25 cellular contexts compared by ENCODE assay signal in genomic region chr7:114835303-114835702, GRCh38.
"Had no signal": no experiment of that assay in that cellular context is flagged by ENCODE, and none has a peak within 500 bp of the region (broad histone marks: within the 10 kb centered on the region; RNA-seq: fewer than 3 reads in every experiment).

No MANE protein-coding gene starts in this region.

- H3K4me1 Mint-ChIP-seq: activated B cell treated with CpG ODN at 0.5 μM for 24 hours; naive thymus-derived CD8-positive, alpha-beta T cell had no signal

- H3K27ac Mint-ChIP-seq: activated B cell treated with CpG ODN at 0.5 μM for 24 hours; activated CD4-positive, alpha-beta T cell treated with anti-CD3 and anti-CD28 coated beads for 36 hours; activated CD8-positive, alpha-beta T cell treated with anti-CD3 and anti-CD28 coated beads for 36 hours; activated naive CD8-positive, alpha-beta T cell treated with anti-CD3 and anti-CD28 coated beads, Interleukin-2, amount 50 U/mL, for 24 hours; endodermal cell; mesothelial cell of epicardium; naive thymus-derived CD8-positive, alpha-beta T cell; T-helper 1 cell treated with Interleukin-12 subunit alpha and Interleukin-12 subunit beta and Interleukin-4 antibody, amounts not matched to agents 30 μg/mL and 1 μg/mL, for 36 hours had no signal

- H3K9me3 Mint-ChIP-seq: activated B cell treated with CpG ODN at 0.5 μM for 24 hours; activated CD8-positive, alpha-beta T cell treated with anti-CD3 and anti-CD28 coated beads for 36 hours; activated naive CD8-positive, alpha-beta T cell treated with anti-CD3 and anti-CD28 coated beads, Interleukin-2, amount 50 U/mL, for 24 hours; activated T-cell treated with anti-CD3 and anti-CD28 coated beads, Interleukin-2, amount 50 U/mL, for 4 hours; endodermal cell; mesothelial cell of epicardium; naive thymus-derived CD8-positive, alpha-beta T cell; T-helper 1 cell treated with Interleukin-12 subunit alpha and Interleukin-12 subunit beta and Interleukin-4 antibody, amounts not matched to agents 30 μg/mL and 1 μg/mL, for 36 hours had no signal

- H3K27ac ChIP-seq: cardiac muscle cell, esophagus squamous epithelium, gastrocnemius medialis, left ventricle myocardium inferior, ovary, psoas muscle, right atrium auricular region, spleen, upper lobe of left lung had no signal

- H3K4me3 ChIP-seq: cardiac muscle cell, esophagus squamous epithelium, gastrocnemius medialis, left ventricle myocardium inferior, ovary, psoas muscle, right atrium auricular region, spleen, upper lobe of left lung had no signal

- H3K36me3 ChIP-seq: cardiac muscle cell, esophagus squamous epithelium, gastrocnemius medialis, left ventricle myocardium inferior, ovary, right atrium auricular region, spleen, upper lobe of left lung had no signal

- H3K36me3 Mint-ChIP-seq: mesothelial cell of epicardium; naive thymus-derived CD8-positive, alpha-beta T cell had no signal

- DNase-seq: activated B cell treated with CpG ODN at 0.5 μM for 24 hours; activated CD4-positive, alpha-beta T cell treated with anti-CD3 and anti-CD28 coated beads for 36 hours; activated CD8-positive, alpha-beta T cell treated with anti-CD3 and anti-CD28 coated beads for 36 hours; activated gamma-delta T cell; activated naive CD4-positive, alpha-beta T cell treated with anti-CD3 and anti-CD28 coated beads, Interleukin-2, amount 50 U/mL, for 16 hours; activated naive CD8-positive, alpha-beta T cell treated with anti-CD3 and anti-CD28 coated beads, Interleukin-2, amount 50 U/mL, for 24 hours; activated T-cell treated with anti-CD3 and anti-CD28 coated beads, Interleukin-2, amount 50 U/mL, for 4 hours; cortex of kidney; endodermal cell; esophagus squamous epithelium; gastrocnemius medialis; head of caudate nucleus; hypothalamus; left ventricle myocardium inferior; naive thymus-derived CD8-positive, alpha-beta T cell; ovary; psoas muscle; spleen; stimulated activated CD4-positive, alpha-beta T cell treated with anti-CD3 and anti-CD28 coated beads, Interleukin-4, amount 100 ng/mL, for 1 hour; stimulated activated naive CD8-positive, alpha-beta T cell treated with anti-CD3 and anti-CD28 coated beads, Interleukin-15, Interleukin-2, amounts not matched to agents 100 U/mL and 50 U/mL, for 24 hours; upper lobe of left lung had no signal

- ATAC-seq: activated CD4-positive, alpha-beta T cell treated with anti-CD3 and anti-CD28 coated beads for 36 hours; activated CD8-positive, alpha-beta T cell treated with anti-CD3 and anti-CD28 coated beads for 36 hours; activated naive CD8-positive, alpha-beta T cell treated with anti-CD3 and anti-CD28 coated beads, Interleukin-2, amount 50 U/mL, for 24 hours; activated T-cell treated with anti-CD3 and anti-CD28 coated beads, Interleukin-2, amount 50 U/mL, for 4 hours; gastrocnemius medialis; naive thymus-derived CD8-positive, alpha-beta T cell; psoas muscle; stimulated activated naive CD8-positive, alpha-beta T cell treated with anti-CD3 and anti-CD28 coated beads, Interleukin-15, Interleukin-2, amounts not matched to agents 100 U/mL and 50 U/mL, for 24 hours had no signal

- H3K27me3 ChIP-seq: cardiac muscle cell, esophagus squamous epithelium, gastrocnemius medialis, ovary, right atrium auricular region, spleen, upper lobe of left lung had no signal

- H3K4me1 ChIP-seq: esophagus squamous epithelium, gastrocnemius medialis, left ventricle myocardium inferior, psoas muscle, right atrium auricular region, spleen, upper lobe of left lung had no signal

- H3K4me3 Mint-ChIP-seq: activated B cell treated with CpG ODN at 0.5 μM for 24 hours; activated CD4-positive, alpha-beta T cell treated with anti-CD3 and anti-CD28 coated beads for 36 hours; activated CD8-positive, alpha-beta T cell treated with anti-CD3 and anti-CD28 coated beads for 36 hours; activated naive CD8-positive, alpha-beta T cell treated with anti-CD3 and anti-CD28 coated beads, Interleukin-2, amount 50 U/mL, for 24 hours; activated T-cell treated with anti-CD3 and anti-CD28 coated beads, Interleukin-2, amount 50 U/mL, for 4 hours; endodermal cell; mesothelial cell of epicardium; naive thymus-derived CD8-positive, alpha-beta T cell; T-helper 1 cell treated with Interleukin-12 subunit alpha and Interleukin-12 subunit beta and Interleukin-4 antibody, amounts not matched to agents 30 μg/mL and 1 μg/mL, for 36 hours had no signal
